ENCODE assay signal across 22 cellular contexts in the genomic region with DNA sequence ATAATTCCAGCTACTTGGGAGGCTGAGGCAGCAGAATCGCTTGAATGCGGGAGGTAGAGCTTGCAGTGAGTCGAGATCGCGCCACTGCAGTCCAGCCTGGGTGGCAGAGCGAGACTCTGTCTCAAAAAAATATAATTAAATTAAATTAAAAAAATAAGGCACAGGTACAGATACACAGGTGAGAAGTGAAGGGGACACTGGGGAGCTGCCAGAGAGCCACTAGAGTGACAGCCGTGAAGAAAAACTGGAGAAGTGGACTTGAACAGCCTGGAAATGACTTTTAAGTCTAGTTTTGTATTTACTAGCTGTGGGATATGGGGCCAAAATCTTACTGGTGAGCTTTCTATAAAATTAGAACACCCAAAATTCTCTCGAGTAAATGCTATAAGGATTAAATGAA. TPM values are rescaled to one million over a fixed set of nuclear protein-coding genes. Genes with fewer than 3 reads are reported as not detected.
A peak's percentile ranks its signal among the peaks of the same experiment; 100 is the strongest.
DNase-seq lines count a peak whose midpoint lies in the region; ATAC-seq and TF ChIP-seq lines count a peak whose summit lies in the region.
"Had no signal": no experiment of that assay in that cellular context is flagged by ENCODE, and none has a peak within 500 bp of the region (broad histone marks: within the 10 kb centered on the region; RNA-seq: fewer than 3 reads in every experiment).

No MANE protein-coding gene starts in this region.

- H3K9me3 ChIP-seq in hepatocyte (ENCODE audit: low read depth) (no peaks in the 10 kb centered on the region), tibial nerve (no peaks in the 10 kb centered on the region), spleen (no peaks in the 10 kb centered on the region)
- H3K9me3 ChIP-seq: A549; BE2C; BLaER1 treated with 17β-estradiol and CSF1 and Interleukin-3, amounts not matched to agents 10 nM and 100 nM had no signal

- H3K27ac ChIP-seq in VCaP (peak overlapping the region; percentile 22; the same call in 1 of the 2 replicates), hepatocyte (peak overlapping the region; percentile 66), tibial nerve (peak overlapping the region in 3 of 4 donors; percentile 1 to 89 (median 20)), spleen (no peak overlapping the region)
- H3K27ac ChIP-seq: BLaER1 treated with 17β-estradiol and CSF1 and Interleukin-3, amounts not matched to agents 10 nM and 100 nM; GM23248 had no signal

- H3K4me2 ChIP-seq in hepatocyte, result no peak overlapping the region
- H3K4me2 ChIP-seq: BLaER1 treated with 17β-estradiol and CSF1 and Interleukin-3, amounts not matched to agents 10 nM and 100 nM had no signal

- TF ChIP-seq POLR2A in tibial nerve (IDR thresholded peaks at IDR 0.05) (no peak), spleen (IDR thresholded peaks at IDR 0.05) (no peak)

- peaks cover 65% of the 10 kb centered on the region for H3K79me2 ChIP-seq in hepatocyte

- WGBS in hepatocyte (ENCODE audit: low lambda C conversion rate, missing lambda C conversion rate), result 98% methylated on average over 8 of the region's 8 CpGs
- 89 to 96% methylated on average over 8 of the region's 8 CpGs for WGBS in tibial nerve, 2 donors
- WGBS in spleen, 5 donors, result 84 to 96% (median 95%) methylated on average over 8 of the region's 8 CpGs

- H3K36me3 ChIP-seq in hepatocyte (replicated peaks; ENCODE audit: insufficient read depth, low read depth) (no peaks in the 10 kb centered on the region), tibial nerve (no peaks in the 10 kb centered on the region), spleen (no peaks in the 10 kb centered on the region)
- H3K36me3 ChIP-seq: BE2C; BLaER1 treated with 17β-estradiol and CSF1 and Interleukin-3, amounts not matched to agents 10 nM and 100 nM had no signal

- DNase-seq in hepatocyte (ENCODE audit: low spot score), result no peak
- no peak for DNase-seq in tibial nerve (ENCODE audit: low spot score in 2 of 2)
- DNase-seq in spleen, result no peak
- DNase-seq: 8988T; ACHN; AML-193; BE2C; Calu3; CD4-positive, alpha-beta T cell; COR-L47; DMS53; DMS79 treated with DMSO at 0.1 percent for 48 hours; GF-D8; GM23248; H7; HCEC 1CT had no signal

- H3K9me2 ChIP-seq in hepatocyte (replicated peaks; ENCODE audit: insufficient read depth), result no peaks in the 10 kb centered on the region

- no peaks in the 10 kb centered on the region for H4K20me1 ChIP-seq in hepatocyte (ENCODE audit: insufficient read depth, poor library complexity, severe bottlenecking)
- H4K20me1 ChIP-seq: BLaER1 treated with 17β-estradiol and CSF1 and Interleukin-3, amounts not matched to agents 10 nM and 100 nM had no signal

- peaks cover 25% of the 10 kb centered on the region for H3K4me1 ChIP-seq in hepatocyte (ENCODE audit: insufficient read depth)
- H3K4me1 ChIP-seq in tibial nerve, result peaks cover 0 to 31% (median 14%) of the 10 kb centered on the region in 4 donors
- H3K4me1 ChIP-seq in spleen, result no peaks in the 10 kb centered on the region
- H3K4me1 ChIP-seq: BE2C; BLaER1 treated with 17β-estradiol and CSF1 and Interleukin-3, amounts not matched to agents 10 nM and 100 nM had no signal

- no peak overlapping the region for H3K4me3 ChIP-seq in hepatocyte
- no peak overlapping the region for H3K4me3 ChIP-seq in tibial nerve
- H3K4me3 ChIP-seq in spleen, result no peak overlapping the region
- H3K4me3 ChIP-seq: A549; BLaER1 treated with 17β-estradiol and CSF1 and Interleukin-3, amounts not matched to agents 10 nM and 100 nM; GM23248 had no signal

- H2AFZ ChIP-seq in hepatocyte, result no peak overlapping the region
- H2AFZ ChIP-seq: GM23248 had no signal

- TF ChIP-seq EP300 in tibial nerve (IDR thresholded peaks at IDR 0.05), result no peak

- no peak for TF ChIP-seq CTCF in VCaP (conservative IDR thresholded peaks at IDR 0.05)
- TF ChIP-seq CTCF in hepatocyte (IDR thresholded peaks at IDR 0.05; ENCODE audit: poor library complexity), result no peak
- no peak for TF ChIP-seq CTCF in tibial nerve (IDR thresholded peaks at IDR 0.05)
- TF ChIP-seq CTCF in spleen (IDR thresholded peaks at IDR 0.05 in 8 of 11, conservative IDR thresholded peaks at IDR 0.05 in 3 of 11), result no peak

- ATAC-seq in HG03039 (IDR thresholded peaks at IDR 0.05; ENCODE audit: unreplicated experiment) (no peak), GM19395 (IDR thresholded peaks at IDR 0.05; ENCODE audit: unreplicated experiment) (no peak)
- ATAC-seq: A549 had no signal

- intact Hi-C loops in spleen (cut with DNase I; ENCODE audit: low total_unique reads), result no loop called here

- H3K27me3 ChIP-seq in hepatocyte (no peaks in the 10 kb centered on the region), tibial nerve (no peaks in the 10 kb centered on the region), spleen (replicated peaks in 1 of 7) (peaks cover 0 to 30% (median 0%) of the 10 kb centered on the region in 7 donors)
- H3K27me3 ChIP-seq: BE2C; BLaER1 treated with 17β-estradiol and CSF1 and Interleukin-3, amounts not matched to agents 10 nM and 100 nM had no signal

RNA-seq across cellular contexts. Expression of gene EPB41L4B, which starts 15.1 kb away (rescaled TPM):
- 20.6 and 23.1 TPM in 2 replicates for total RNA-seq in hepatocyte
- 11.1 and 12.2 TPM in 2 replicates for polyA plus RNA-seq in hepatocyte
- total RNA-seq in tibial nerve, result 10 to 100 TPM; 14.7 to 28.0 (median 19.1) TPM
- under 1 TPM in 4 of 7 donors, not detected in 3; 0.09 to 0.43 (median 0.22) TPM for total RNA-seq in spleen
- polyA plus RNA-seq in spleen, result under 1 TPM; 0.02 to 0.38 (median 0.03) TPM
- total RNA-seq: CD4-positive, alpha-beta T cell had no signal
- polyA plus RNA-seq: CD14-positive monocyte had no signal

Comparison
In these comparisons a context has a peak if more than half of its experiments do, and no peak if none do; other contexts are left out.
1. H3K27ac ChIP-seq: peak in VCaP (single experiment), hepatocyte (single experiment) and tibial nerve (3 of 4); none in spleen (0 of 8).
2. RNA of gene EPB41L4B, which starts 15.1 kb away (total RNA-seq): 20.6 to 23.1 TPM in hepatocyte and 14.7 to 28.0 TPM in tibial nerve; 0.09 to 0.43 TPM in spleen; every median in the first group is over 10 times any median in the second.